ENCODE assay signal across 1 cellular context in genomic region chr1:155859881-155860841, GRCh38.
A peak's percentile ranks its signal among the peaks of the same experiment; 100 is the strongest.
TF ChIP-seq lines count a peak whose summit lies in the region.

No MANE protein-coding gene starts in this region.

TF ChIP-seq in HepG2, 621 proteins besides CTCF, POLR2A, EP300 and RAD21 (continues in another document):
- TF ChIP-seq ZNF766 (CRISPR knock-in tag; IDR thresholded peaks at IDR 0.05; ENCODE audit: borderline replicate concordance) (no peak), ZBTB14 (CRISPR knock-in tag; IDR thresholded peaks at IDR 0.05) (no peak), CC2D1A (CRISPR knock-in tag; IDR thresholded peaks at IDR 0.05) (no peak), REXO4 (CRISPR knock-in tag; IDR thresholded peaks at IDR 0.05; ENCODE audit: borderline replicate concordance) (no peak), CREM (IDR thresholded peaks at IDR 0.05) (0 out of 2 replicates have a peak, but pooled peaks have one; percentile 24), CREM (CRISPR knock-in tag; IDR thresholded peaks at IDR 0.05) (no peak), ZNF17 (CRISPR knock-in tag; IDR thresholded peaks at IDR 0.05) (no peak), ZSCAN29 (CRISPR knock-in tag; conservative IDR thresholded peaks at IDR 0.05) (no peak), ZNF687 (CRISPR knock-in tag; IDR thresholded peaks at IDR 0.05) (peak; percentile 38), NCOA5 (CRISPR knock-in tag; IDR thresholded peaks at IDR 0.05) (no peak), SOX5 (CRISPR knock-in tag; IDR thresholded peaks at IDR 0.05; ENCODE audit: borderline replicate concordance) (no peak), KDM3A (CRISPR knock-in tag; IDR thresholded peaks at IDR 0.05; ENCODE audit: low read depth) (no peak), SP5 (CRISPR knock-in tag; IDR thresholded peaks at IDR 0.05; ENCODE audit: borderline replicate concordance, low read depth) (no peak), JUN (CRISPR knock-in tag; IDR thresholded peaks at IDR 0.05) (no peak), HNRNPL (IDR thresholded peaks at IDR 0.05; ENCODE audit: low read depth, low read length) (no peak), ETS1 (CRISPR knock-in tag; IDR thresholded peaks at IDR 0.05) (no peak), ZBTB42 (CRISPR knock-in tag; IDR thresholded peaks at IDR 0.05) (no peak), TFDP2 (CRISPR knock-in tag; IDR thresholded peaks at IDR 0.05) (no peak), GZF1 (CRISPR knock-in tag; IDR thresholded peaks at IDR 0.05) (no peak), ZNF597 (CRISPR knock-in tag; IDR thresholded peaks at IDR 0.05) (no peak), NFKBIZ (CRISPR knock-in tag; IDR thresholded peaks at IDR 0.05) (no peak), ZNF672 (CRISPR knock-in tag; IDR thresholded peaks at IDR 0.05) (no peak), ZNF446 (CRISPR knock-in tag; IDR thresholded peaks at IDR 0.05) (no peak), ZNF770 (CRISPR knock-in tag; IDR thresholded peaks at IDR 0.05) (peak; percentile 56), KAT8 (CRISPR knock-in tag; IDR thresholded peaks at IDR 0.05) (no peak), TARDBP (CRISPR knock-in tag; IDR thresholded peaks at IDR 0.05) (no peak), ZNF83 (CRISPR knock-in tag; IDR thresholded peaks at IDR 0.05; ENCODE audit: borderline replicate concordance) (no peak), HNF1B (CRISPR knock-in tag; IDR thresholded peaks at IDR 0.05) (0 out of 2 replicates have a peak, but pooled peaks have one; percentile 24), KDM1A (CRISPR knock-in tag; IDR thresholded peaks at IDR 0.05) (no peak)
- TF ChIP-seq, protein P1, sequence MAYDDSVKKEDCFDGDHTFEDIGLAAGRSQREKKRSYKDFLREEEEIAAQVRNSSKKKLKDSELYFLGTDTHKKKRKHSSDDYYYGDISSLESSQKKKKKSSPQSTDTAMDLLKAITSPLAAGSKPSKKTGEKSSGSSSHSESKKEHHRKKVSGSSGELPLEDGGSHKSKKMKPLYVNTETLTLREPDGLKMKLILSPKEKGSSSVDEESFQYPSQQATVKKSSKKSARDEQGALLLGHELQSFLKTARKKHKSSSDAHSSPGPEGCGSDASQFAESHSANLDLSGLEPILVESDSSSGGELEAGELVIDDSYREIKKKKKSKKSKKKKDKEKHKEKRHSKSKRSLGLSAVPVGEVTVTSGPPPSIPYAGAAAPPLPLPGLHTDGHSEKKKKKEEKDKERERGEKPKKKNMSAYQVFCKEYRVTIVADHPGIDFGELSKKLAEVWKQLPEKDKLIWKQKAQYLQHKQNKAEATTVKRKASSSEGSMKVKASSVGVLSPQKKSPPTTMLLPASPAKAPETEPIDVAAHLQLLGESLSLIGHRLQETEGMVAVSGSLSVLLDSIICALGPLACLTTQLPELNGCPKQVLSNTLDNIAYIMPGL (CRISPR knock-in tag; IDR thresholded peaks at IDR 0.05; ENCODE audit: borderline replicate concordance in 1 of 2, low read depth in 1 of 2): no peak
- TF ChIP-seq, protein P2, sequence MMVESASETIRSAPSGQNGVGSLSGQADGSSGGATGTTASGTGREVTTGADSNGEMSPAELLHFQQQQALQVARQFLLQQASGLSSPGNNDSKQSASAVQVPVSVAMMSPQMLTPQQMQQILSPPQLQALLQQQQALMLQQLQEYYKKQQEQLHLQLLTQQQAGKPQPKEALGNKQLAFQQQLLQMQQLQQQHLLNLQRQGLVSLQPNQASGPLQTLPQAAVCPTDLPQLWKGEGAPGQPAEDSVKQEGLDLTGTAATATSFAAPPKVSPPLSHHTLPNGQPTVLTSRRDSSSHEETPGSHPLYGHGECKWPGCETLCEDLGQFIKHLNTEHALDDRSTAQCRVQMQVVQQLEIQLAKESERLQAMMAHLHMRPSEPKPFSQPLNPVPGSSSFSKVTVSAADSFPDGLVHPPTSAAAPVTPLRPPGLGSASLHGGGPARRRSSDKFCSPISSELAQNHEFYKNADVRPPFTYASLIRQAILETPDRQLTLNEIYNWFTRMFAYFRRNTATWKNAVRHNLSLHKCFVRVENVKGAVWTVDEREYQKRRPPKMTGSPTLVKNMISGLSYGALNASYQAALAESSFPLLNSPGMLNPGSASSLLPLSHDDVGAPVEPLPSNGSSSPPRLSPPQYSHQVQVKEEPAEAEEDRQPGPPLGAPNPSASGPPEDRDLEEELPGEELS (CRISPR knock-in tag; IDR thresholded peaks at IDR 0.05): no peak
- TF ChIP-seq, protein P3, sequence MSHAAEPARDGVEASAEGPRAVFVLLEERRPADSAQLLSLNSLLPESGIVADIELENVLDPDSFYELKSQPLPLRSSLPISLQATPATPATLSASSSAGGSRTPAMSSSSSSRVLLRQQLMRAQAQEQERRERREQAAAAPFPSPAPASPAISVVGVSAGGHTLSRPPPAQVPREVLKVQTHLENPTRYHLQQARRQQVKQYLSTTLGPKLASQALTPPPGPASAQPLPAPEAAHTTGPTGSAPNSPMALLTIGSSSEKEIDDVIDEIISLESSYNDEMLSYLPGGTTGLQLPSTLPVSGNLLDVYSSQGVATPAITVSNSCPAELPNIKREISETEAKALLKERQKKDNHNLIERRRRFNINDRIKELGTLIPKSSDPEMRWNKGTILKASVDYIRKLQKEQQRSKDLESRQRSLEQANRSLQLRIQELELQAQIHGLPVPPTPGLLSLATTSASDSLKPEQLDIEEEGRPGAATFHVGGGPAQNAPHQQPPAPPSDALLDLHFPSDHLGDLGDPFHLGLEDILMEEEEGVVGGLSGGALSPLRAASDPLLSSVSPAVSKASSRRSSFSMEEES (CRISPR knock-in tag; IDR thresholded peaks at IDR 0.05): no peak
- TF ChIP-seq, protein P4, sequence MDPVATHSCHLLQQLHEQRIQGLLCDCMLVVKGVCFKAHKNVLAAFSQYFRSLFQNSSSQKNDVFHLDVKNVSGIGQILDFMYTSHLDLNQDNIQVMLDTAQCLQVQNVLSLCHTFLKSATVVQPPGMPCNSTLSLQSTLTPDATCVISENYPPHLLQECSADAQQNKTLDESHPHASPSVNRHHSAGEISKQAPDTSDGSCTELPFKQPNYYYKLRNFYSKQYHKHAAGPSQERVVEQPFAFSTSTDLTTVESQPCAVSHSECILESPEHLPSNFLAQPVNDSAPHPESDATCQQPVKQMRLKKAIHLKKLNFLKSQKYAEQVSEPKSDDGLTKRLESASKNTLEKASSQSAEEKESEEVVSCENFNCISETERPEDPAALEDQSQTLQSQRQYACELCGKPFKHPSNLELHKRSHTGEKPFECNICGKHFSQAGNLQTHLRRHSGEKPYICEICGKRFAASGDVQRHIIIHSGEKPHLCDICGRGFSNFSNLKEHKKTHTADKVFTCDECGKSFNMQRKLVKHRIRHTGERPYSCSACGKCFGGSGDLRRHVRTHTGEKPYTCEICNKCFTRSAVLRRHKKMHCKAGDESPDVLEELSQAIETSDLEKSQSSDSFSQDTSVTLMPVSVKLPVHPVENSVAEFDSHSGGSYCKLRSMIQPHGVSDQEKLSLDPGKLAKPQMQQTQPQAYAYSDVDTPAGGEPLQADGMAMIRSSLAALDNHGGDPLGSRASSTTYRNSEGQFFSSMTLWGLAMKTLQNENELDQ (CRISPR knock-in tag; IDR thresholded peaks at IDR 0.05; ENCODE audit: borderline replicate concordance): no peak
- TF ChIP-seq, protein P5, sequence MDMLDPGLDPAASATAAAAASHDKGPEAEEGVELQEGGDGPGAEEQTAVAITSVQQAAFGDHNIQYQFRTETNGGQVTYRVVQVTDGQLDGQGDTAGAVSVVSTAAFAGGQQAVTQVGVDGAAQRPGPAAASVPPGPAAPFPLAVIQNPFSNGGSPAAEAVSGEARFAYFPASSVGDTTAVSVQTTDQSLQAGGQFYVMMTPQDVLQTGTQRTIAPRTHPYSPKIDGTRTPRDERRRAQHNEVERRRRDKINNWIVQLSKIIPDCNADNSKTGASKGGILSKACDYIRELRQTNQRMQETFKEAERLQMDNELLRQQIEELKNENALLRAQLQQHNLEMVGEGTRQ (IDR thresholded peaks at IDR 0.05; ENCODE audit: low read depth, low read length): no peak
- TF ChIP-seq, protein P5 (CRISPR knock-in tag; IDR thresholded peaks at IDR 0.05; ENCODE audit: borderline replicate concordance): no peak
